ENCODE assay signal across 32 cellular contexts in the genomic region with DNA sequence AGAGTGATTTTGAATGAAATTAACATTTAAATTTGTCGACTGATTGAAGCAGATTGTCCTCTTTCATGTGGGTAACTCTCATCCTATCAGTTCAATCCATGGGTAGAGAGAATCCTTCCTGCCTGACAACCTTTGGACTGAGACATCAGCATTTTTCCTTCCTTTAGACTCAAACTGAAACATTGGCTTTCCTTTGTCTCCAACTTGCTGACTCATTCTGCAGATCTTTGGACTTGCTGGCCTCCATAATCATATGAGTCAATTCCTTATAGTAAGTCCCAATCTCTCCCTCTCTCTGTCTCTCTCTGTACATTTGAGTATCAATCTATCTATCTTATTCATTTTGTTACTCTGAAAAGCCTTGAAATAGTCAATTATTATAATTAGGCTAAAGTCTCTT.
A peak's percentile ranks its signal among the peaks of the same experiment; 100 is the strongest.
DNase-seq lines count a peak whose midpoint lies in the region; ATAC-seq and TF ChIP-seq lines count a peak whose summit lies in the region.
"Had no signal": no experiment of that assay in that cellular context is flagged by ENCODE, and none has a peak within 500 bp of the region (broad histone marks: within the 10 kb centered on the region; RNA-seq: fewer than 3 reads in every experiment).

No MANE protein-coding gene starts in this region.

- no peaks in the 10 kb centered on the region for H3K27me3 Mint-ChIP-seq in endodermal cell (ENCODE audit: insufficient read depth)
- H3K27me3 Mint-ChIP-seq: activated CD8-positive, alpha-beta T cell treated with anti-CD3 and anti-CD28 coated beads for 36 hours; activated naive CD8-positive, alpha-beta T cell treated with anti-CD3 and anti-CD28 coated beads for 36 hours; progenitor cell of endocrine pancreas; T-cell; type B pancreatic cell had no signal

- H3K36me3 Mint-ChIP-seq in endodermal cell (ENCODE audit: low read depth): no peaks in the 10 kb centered on the region
- H3K36me3 Mint-ChIP-seq: activated naive CD8-positive, alpha-beta T cell treated with anti-CD3 and anti-CD28 coated beads for 36 hours; CD8-positive, alpha-beta T cell; T-cell; type B pancreatic cell had no signal

- H3K36me3 ChIP-seq in endodermal cell (ENCODE audit: control insufficient read depth, insufficient read depth, low read length) (no peaks in the 10 kb centered on the region), mucosa of descending colon (ENCODE audit: low read depth) (no peaks in the 10 kb centered on the region)
- H3K36me3 ChIP-seq: ascending aorta, gastroesophageal sphincter had no signal

- ATAC-seq in mucosa of descending colon: peak; percentile 79
- ATAC-seq in HG02571 (IDR thresholded peaks at IDR 0.05; ENCODE audit: unreplicated experiment): no peak
- no peak for ATAC-seq in HG03097 (IDR thresholded peaks at IDR 0.05; ENCODE audit: low FRiP score, unreplicated experiment)
- ATAC-seq: activated CD8-positive, alpha-beta T cell treated with anti-CD3 and anti-CD28 coated beads for 36 hours; CD8-positive, alpha-beta T cell; gastroesophageal sphincter; T-cell had no signal

- H3K4me1 Mint-ChIP-seq in endodermal cell: no peaks in the 10 kb centered on the region
- H3K4me1 Mint-ChIP-seq: activated naive CD8-positive, alpha-beta T cell treated with anti-CD3 and anti-CD28 coated beads for 36 hours; neural crest cell; T-cell had no signal

- H3K9me3 ChIP-seq in endodermal cell (ENCODE audit: control insufficient read depth, low read length) (no peaks in the 10 kb centered on the region), mucosa of descending colon (no peaks in the 10 kb centered on the region)
- H3K9me3 ChIP-seq: ascending aorta, gastroesophageal sphincter had no signal

- intact Hi-C loops in mucosa of descending colon (cut with DNase I, micrococcal nuclease): no loop called here

- H3K4me3 Mint-ChIP-seq in endodermal cell: no peak overlapping the region
- H3K4me3 Mint-ChIP-seq: activated CD8-positive, alpha-beta T cell treated with anti-CD3 and anti-CD28 coated beads for 36 hours; activated naive CD8-positive, alpha-beta T cell treated with anti-CD3 and anti-CD28 coated beads for 36 hours; CD8-positive, alpha-beta T cell; H9; neural crest cell; T-cell; type B pancreatic cell had no signal

- no peak overlapping the region for H3K27ac ChIP-seq in endodermal cell (ENCODE audit: low read depth, low read length)
- H3K27ac ChIP-seq: ascending aorta, gastroesophageal sphincter had no signal

- no peak for TF ChIP-seq CTCF in endodermal cell (conservative IDR thresholded peaks at IDR 0.05)
- TF ChIP-seq CTCF in mucosa of descending colon (IDR thresholded peaks at IDR 0.05): no peak

- no peaks in the 10 kb centered on the region for H3K9me3 Mint-ChIP-seq in endodermal cell
- H3K9me3 Mint-ChIP-seq: activated naive CD8-positive, alpha-beta T cell treated with anti-CD3 and anti-CD28 coated beads for 36 hours; H9; neural crest cell; type B pancreatic cell had no signal

- no peaks in the 10 kb centered on the region for H3K27me3 ChIP-seq in endodermal cell (ENCODE audit: control insufficient read depth, insufficient read depth, low read length, poor library complexity, severe bottlenecking)
- H3K27me3 ChIP-seq: ascending aorta, gastroesophageal sphincter had no signal

- H3K27ac Mint-ChIP-seq in endodermal cell: peak overlapping the region; percentile 7
- H3K27ac Mint-ChIP-seq: activated CD8-positive, alpha-beta T cell treated with anti-CD3 and anti-CD28 coated beads for 36 hours; activated naive CD8-positive, alpha-beta T cell treated with anti-CD3 and anti-CD28 coated beads for 36 hours; CD8-positive, alpha-beta T cell; progenitor cell of endocrine pancreas; T-cell; type B pancreatic cell had no signal

- WGBS in endodermal cell (ENCODE audit: insufficient coverage in 1 of 2, insufficient read length in 1 of 2), 2 experiments: 90% methylated on average over 1 of the region's 1 CpG; no CpG with 5 or more reads in 1 of the 2 experiments

- H3K4me3 ChIP-seq in endodermal cell (ENCODE audit: low read length): no peak overlapping the region
- no peak overlapping the region for H3K4me3 ChIP-seq in mucosa of descending colon
- H3K4me3 ChIP-seq: ascending aorta, gastroesophageal sphincter, lung had no signal

- H3K4me1 ChIP-seq in endodermal cell (ENCODE audit: control insufficient read depth, insufficient read depth, low read length): no peaks in the 10 kb centered on the region
- H3K4me1 ChIP-seq in mucosa of descending colon (ENCODE audit: low read depth): peaks cover 5% of the 10 kb centered on the region
- H3K4me1 ChIP-seq: ascending aorta, gastroesophageal sphincter had no signal

- no peak overlapping the region for H3K9ac ChIP-seq in endodermal cell (ENCODE audit: extremely low read depth, low read length, poor library complexity, severe bottlenecking)

- DNase-seq in DMS53 (lab: John Stamatoyannopoulos, UW) (peak; percentile 77), NCI-H460 (ENCODE audit: extremely low read depth, low read depth) (peak; percentile 2), endodermal cell (no peak), mucosa of descending colon (no peak), inferior parietal cortex (ENCODE audit: extremely low spot score) (no peak)
- DNase-seq in activated T-cell treated with anti-CD3 and anti-CD28 coated beads, Interleukin-2, amount 50 U/mL, for 1 hour: no peak
- DNase-seq: activated CD4-positive, alpha-beta T cell treated with anti-CD3 and anti-CD28 coated beads for 1 hour; activated CD8-positive, alpha-beta T cell treated with anti-CD3 and anti-CD28 coated beads for 36 hours; activated effector memory CD4-positive, alpha-beta T cell treated with Interleukin-2 at 50 U/mL for 16 hours; activated naive CD8-positive, alpha-beta T cell treated with anti-CD3 and anti-CD28 coated beads for 36 hours; AML-193; CD8-positive, alpha-beta T cell; DMS79 treated with DMSO at 0.1 percent for 48 hours; effector CD4-positive, alpha-beta T cell; erythroblast; H9; kidney; NCI-H1105 treated with DMSO at 0.1 percent for 48 hours; NCI-H2029 treated with DMSO at 0.1 percent for 48 hours; NCI-H226; NCI-H774; SHP77 treated with DMSO at 0.1 percent for 48 hours; stimulated activated CD4-positive, alpha-beta T cell treated with anti-CD3 and anti-CD28 coated beads, Interleukin-1b, Interleukin-23, amount 100 ng/mL, for 48 hours; T-cell had no signal

Comparison
In these comparisons a context has a peak if more than half of its experiments do, and no peak if none do; other contexts are left out.
1. DNase-seq: peak in DMS53 (single experiment) and NCI-H460 (single experiment); none in endodermal cell (single experiment), mucosa of descending colon (0 of 3), inferior parietal cortex (single experiment) and activated T-cell treated with anti-CD3 and anti-CD28 coated beads, Interleukin-2, amount 50 U/mL, for 1 hour (single experiment).